ENCODE assay signal across 1 cellular context in genomic region chr13:28477709-28477973, GRCh38.
TF ChIP-seq lines count a peak whose summit lies in the region.

No MANE protein-coding gene starts in this region.

TF ChIP-seq in K562, 482 proteins besides CTCF, POLR2A, EP300 and RAD21:
- TF ChIP-seq ATF3 (IDR thresholded peaks at IDR 0.05) (0 out of 2 replicates have a peak, but pooled peaks have one; percentile 27), ATF3 (CRISPR knock-in tag; conservative IDR thresholded peaks at IDR 0.05) (no peak), CREM (IDR thresholded peaks at IDR 0.05; ENCODE audit: low read depth) (peak; percentile 28; the same call in 1 of the 2 replicates), ATF1 (CRISPR knock-in tag; IDR thresholded peaks at IDR 0.05) (no peak), ATF1 (tag; IDR thresholded peaks at IDR 0.05) (peak; percentile 70), MIER1 (IDR thresholded peaks at IDR 0.05; ENCODE audit: low read depth) (no peak)
